In genomic region chr15:40342421-40343313, GRCh38 we compare ENCODE assay signal across 1 cellular context.
TF ChIP-seq lines count a peak whose summit lies in the region.

No MANE protein-coding gene starts in this region.

TF ChIP-seq in HepG2, 621 proteins besides CTCF, POLR2A, EP300 and RAD21:
- TF ChIP-seq MED8 (CRISPR knock-in tag; IDR thresholded peaks at IDR 0.05; ENCODE audit: insufficient replicate concordance) (no peak), CEBPG (CRISPR knock-in tag; IDR thresholded peaks at IDR 0.05) (no peak), IRF9 (CRISPR knock-in tag; IDR thresholded peaks at IDR 0.05; ENCODE audit: borderline replicate concordance) (no peak), MAFK (conservative IDR thresholded peaks at IDR 0.05 in 1 of 2, IDR thresholded peaks at IDR 0.05 in 1 of 2; ENCODE audit: low read length in 2 of 2) (no peak), CCDC6 (CRISPR knock-in tag; IDR thresholded peaks at IDR 0.05) (no peak), THYN1 (CRISPR knock-in tag; IDR thresholded peaks at IDR 0.05; ENCODE audit: borderline replicate concordance, low read depth) (no peak), JUND (CRISPR knock-in tag; IDR thresholded peaks at IDR 0.05) (no peak), NBN (conservative IDR thresholded peaks at IDR 0.05) (no peak), WIZ (CRISPR knock-in tag; IDR thresholded peaks at IDR 0.05) (no peak), TCF12 (IDR thresholded peaks at IDR 0.05) (no peak), TCF12 (CRISPR knock-in tag; IDR thresholded peaks at IDR 0.05) (no peak), PAX8 (CRISPR knock-in tag; IDR thresholded peaks at IDR 0.05; ENCODE audit: borderline replicate concordance) (no peak), ZNF350 (CRISPR knock-in tag; IDR thresholded peaks at IDR 0.05; ENCODE audit: borderline replicate concordance, low read depth) (no peak), SP1 (IDR thresholded peaks at IDR 0.05) (no peak), SP1 (CRISPR knock-in tag; IDR thresholded peaks at IDR 0.05) (no peak), SPEN (CRISPR knock-in tag; IDR thresholded peaks at IDR 0.05; ENCODE audit: low read depth) (no peak), ZNF788 (CRISPR knock-in tag; IDR thresholded peaks at IDR 0.05; ENCODE audit: borderline replicate concordance) (no peak), HDAC2 (CRISPR knock-in tag; IDR thresholded peaks at IDR 0.05) (no peak), ZNF709 (CRISPR knock-in tag; IDR thresholded peaks at IDR 0.05) (no peak), ZNF12 (CRISPR knock-in tag; IDR thresholded peaks at IDR 0.05) (no peak), DMTF1 (CRISPR knock-in tag; IDR thresholded peaks at IDR 0.05) (no peak)
- TF ChIP-seq, protein P1, sequence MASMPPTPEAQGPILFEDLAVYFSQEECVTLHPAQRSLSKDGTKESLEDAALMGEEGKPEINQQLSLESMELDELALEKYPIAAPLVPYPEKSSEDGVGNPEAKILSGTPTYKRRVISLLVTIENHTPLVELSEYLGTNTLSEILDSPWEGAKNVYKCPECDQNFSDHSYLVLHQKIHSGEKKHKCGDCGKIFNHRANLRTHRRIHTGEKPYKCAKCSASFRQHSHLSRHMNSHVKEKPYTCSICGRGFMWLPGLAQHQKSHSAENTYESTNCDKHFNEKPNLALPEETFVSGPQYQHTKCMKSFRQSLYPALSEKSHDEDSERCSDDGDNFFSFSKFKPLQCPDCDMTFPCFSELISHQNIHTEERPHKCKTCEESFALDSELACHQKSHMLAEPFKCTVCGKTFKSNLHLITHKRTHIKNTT (CRISPR knock-in tag; IDR thresholded peaks at IDR 0.05): no peak
